ENCODE assay signal across 1 cellular context in the genomic region with DNA sequence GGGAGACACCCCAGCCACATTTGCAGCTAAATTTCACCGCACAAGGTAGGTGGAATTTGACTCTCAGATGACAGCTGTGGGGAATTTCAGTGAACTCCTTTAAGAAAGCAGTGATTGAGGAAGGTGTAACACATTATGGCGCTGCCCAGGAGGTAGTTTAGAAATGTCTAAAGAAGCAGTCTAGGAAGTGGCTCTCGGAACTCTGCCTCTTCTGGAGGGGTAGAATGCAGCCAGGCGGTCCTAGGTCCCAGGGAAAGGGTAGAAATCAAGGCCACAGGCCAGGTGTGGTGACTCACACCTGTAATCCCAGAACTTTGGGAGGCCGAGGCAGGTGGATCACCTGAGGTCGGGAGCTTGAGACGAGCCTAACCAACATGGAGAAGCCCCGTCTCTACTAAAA.
TF ChIP-seq lines count a peak whose summit lies in the region.

No MANE protein-coding gene starts in this region.

TF ChIP-seq in IMR-90, 13 proteins besides CTCF, POLR2A, EP300 and RAD21:
- TF ChIP-seq, protein P1, sequence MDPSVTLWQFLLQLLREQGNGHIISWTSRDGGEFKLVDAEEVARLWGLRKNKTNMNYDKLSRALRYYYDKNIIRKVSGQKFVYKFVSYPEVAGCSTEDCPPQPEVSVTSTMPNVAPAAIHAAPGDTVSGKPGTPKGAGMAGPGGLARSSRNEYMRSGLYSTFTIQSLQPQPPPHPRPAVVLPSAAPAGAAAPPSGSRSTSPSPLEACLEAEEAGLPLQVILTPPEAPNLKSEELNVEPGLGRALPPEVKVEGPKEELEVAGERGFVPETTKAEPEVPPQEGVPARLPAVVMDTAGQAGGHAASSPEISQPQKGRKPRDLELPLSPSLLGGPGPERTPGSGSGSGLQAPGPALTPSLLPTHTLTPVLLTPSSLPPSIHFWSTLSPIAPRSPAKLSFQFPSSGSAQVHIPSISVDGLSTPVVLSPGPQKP (IDR thresholded peaks at IDR 0.05; ENCODE audit: borderline replicate concordance, low read depth, low read length), result no peak
- TF ChIP-seq MAFK (IDR thresholded peaks at IDR 0.05; ENCODE audit: low read depth, low read length) (no peak), RFX5 (IDR thresholded peaks at IDR 0.05; ENCODE audit: low read depth, low read length) (no peak), FOS (IDR thresholded peaks at IDR 0.05; ENCODE audit: low read depth, low read length) (no peak)
